Comparison of ENCODE assay signal across 16 cellular contexts in genomic region chr15:58095415-58095814, GRCh38. TPM values are rescaled to one million over a fixed set of nuclear protein-coding genes. Genes with fewer than 3 reads are reported as not detected.
A peak's percentile ranks its signal among the peaks of the same experiment; 100 is the strongest.
DNase-seq lines count a peak whose midpoint lies in the region; ATAC-seq, FAIRE-seq and TF ChIP-seq lines count a peak whose summit lies in the region.
"Had no signal": no experiment of that assay in that cellular context is flagged by ENCODE, and none has a peak within 500 bp of the region (broad histone marks: within the 10 kb centered on the region; RNA-seq: fewer than 3 reads in every experiment).

No MANE protein-coding gene starts in this region.

- H3K27me3 Mint-ChIP-seq in CD4-positive, alpha-beta memory T cell: peaks cover 5 to 9% of the 10 kb centered on the region in 2 donors

- TF ChIP-seq CTCF in LNCaP clone FGC (IDR thresholded peaks at IDR 0.05; ENCODE audit: control insufficient read depth, extremely low read depth, insufficient read depth) (no peak), bronchial epithelial cell (IDR thresholded peaks at IDR 0.05; ENCODE audit: insufficient read depth, low read length, severe bottlenecking) (no peak), pancreas (IDR thresholded peaks at IDR 0.05) (no peak), stomach (IDR thresholded peaks at IDR 0.05) (no peak), kidney (IDR thresholded peaks at IDR 0.05; ENCODE audit: borderline replicate concordance, extremely low read depth, insufficient read depth) (no peak)

- no peaks in the 10 kb centered on the region for H3K4me1 Mint-ChIP-seq in CD4-positive, alpha-beta memory T cell

- H3K27ac Mint-ChIP-seq in CD4-positive, alpha-beta memory T cell: no peak overlapping the region

- TF ChIP-seq EP300 in stomach (IDR thresholded peaks at IDR 0.05): no peak

- no peak overlapping the region for H3K4me3 Mint-ChIP-seq in CD4-positive, alpha-beta memory T cell

- H3K9ac ChIP-seq in kidney (ENCODE audit: low read length in 2 of 2): no peak overlapping the region
- H3K9ac ChIP-seq: BLaER1 had no signal

- H3K9me3 ChIP-seq in pancreas (no peaks in the 10 kb centered on the region), stomach (peaks cover 0 to 7% (median 0%) of the 10 kb centered on the region in 4 donors), kidney (ENCODE audit: control insufficient read depth in 1 of 2, low read length in 2 of 2) (peaks cover 0 to 2% of the 10 kb centered on the region in 2 donors)
- H3K9me3 ChIP-seq in CD4-positive, alpha-beta memory T cell (ENCODE audit: control insufficient read depth in 1 of 2, low read length in 2 of 2): no peaks in the 10 kb centered on the region
- H3K9me3 ChIP-seq: BLaER1 had no signal

- H3K36me3 ChIP-seq in bronchial epithelial cell (ENCODE audit: control insufficient read depth, insufficient read depth, low read length) (no peaks in the 10 kb centered on the region), pancreas (no peaks in the 10 kb centered on the region), stomach (no peaks in the 10 kb centered on the region), kidney (ENCODE audit: control insufficient read depth in 1 of 2, insufficient read depth in 2 of 2, low read length in 2 of 2) (no peaks in the 10 kb centered on the region)
- H3K36me3 ChIP-seq in CD4-positive, alpha-beta memory T cell (ENCODE audit: insufficient read depth, low read length): no peaks in the 10 kb centered on the region
- H3K36me3 ChIP-seq: BLaER1 had no signal

- CTCF ChIA-PET in CD4-positive, alpha-beta memory T cell (lab: Charles Lee; ENCODE audit: partially characterized antibody): no interaction called here

- POLR2A ChIA-PET in CD4-positive, alpha-beta memory T cell (lab: Charles Lee; ENCODE audit: partially characterized antibody): no interaction called here

- H3K27me3 ChIP-seq in bronchial epithelial cell (ENCODE audit: control insufficient read depth, insufficient read depth, low read length): no peaks in the 10 kb centered on the region
- no peaks in the 10 kb centered on the region for H3K27me3 ChIP-seq in pancreas
- no peaks in the 10 kb centered on the region for H3K27me3 ChIP-seq in stomach
- H3K27me3 ChIP-seq in CD4-positive, alpha-beta memory T cell (ENCODE audit: insufficient read depth, low read length): no peaks in the 10 kb centered on the region
- H3K27me3 ChIP-seq: BLaER1 had no signal

- no peaks in the 10 kb centered on the region for H3K36me3 Mint-ChIP-seq in CD4-positive, alpha-beta memory T cell

- FAIRE-seq in bronchial epithelial cell (lab: Jason Lieb, UNC) (peak; percentile 79), pancreas (lab: Jason Lieb, UNC) (no peak), kidney (lab: Jason Lieb, UNC) (no peak)
- FAIRE-seq: GM18507, H54 had no signal

- 18 to 22% methylated on average over 2 of the region's 2 CpGs for whole genome bisulfite sequencing in pancreas, 2 donors
- WGBS in stomach, 5 donors: 23 to 44% (median 42%) methylated on average over 2 of the region's 2 CpGs

- H3K4me1 ChIP-seq in pancreas (peaks cover 0 to 8% (median 0%) of the 10 kb centered on the region in 3 donors), stomach (no peaks in the 10 kb centered on the region), kidney (ENCODE audit: control insufficient read depth in 1 of 2, insufficient read depth in 1 of 2, low read depth in 1 of 2, low read length in 2 of 2) (no peaks in the 10 kb centered on the region)
- no peaks in the 10 kb centered on the region for H3K4me1 ChIP-seq in CD4-positive, alpha-beta memory T cell (ENCODE audit: insufficient read depth, low read length)
- H3K4me1 ChIP-seq: BLaER1 had no signal

- H3K27ac ChIP-seq in pancreas: no peak overlapping the region
- H3K27ac ChIP-seq in stomach: no peak overlapping the region
- H3K27ac ChIP-seq in kidney (ENCODE audit: low read depth in 2 of 2, low read length in 2 of 2): no peak overlapping the region
- no peak overlapping the region for H3K27ac ChIP-seq in CD4-positive, alpha-beta memory T cell (ENCODE audit: low read depth, low read length)
- H3K27ac ChIP-seq: BLaER1, HL-60 had no signal

- peak; percentile 38 to 84 (median 60) for ATAC-seq in pancreas
- ATAC-seq: HCT116 had no signal

- TF ChIP-seq POLR2A in stomach (IDR thresholded peaks at IDR 0.05): no peak

- peaks cover 0 to 9% (median 1%) of the 10 kb centered on the region in 8 donors for H3K9me3 Mint-ChIP-seq in CD4-positive, alpha-beta memory T cell

- intact Hi-C loops in pancreas (cut with DNase I): no loop called here
- intact Hi-C loops in stomach (cut with DNase I; ENCODE audit: low total_unique reads): no loop called here
- intact Hi-C loops in kidney (cut with DNase I): no loop called here
- intact Hi-C loops in CD4-positive, alpha-beta memory T cell (cut with micrococcal nuclease): no loop called here

- DNase-seq in LNCaP clone FGC (ENCODE audit: low read depth) (peak; percentile 44), bronchial epithelial cell (ENCODE audit: low read depth) (no peak), pancreas (peak in 1 of 6 donors; percentile 12), stomach (peak; percentile 35), NCI-H510A (lab: John Stamatoyannopoulos, UW) (no peak), kidney (no peak)
- no peak for DNase-seq in CD4-positive, alpha-beta memory T cell
- DNase-seq: 8988T, AML-193, DMS 273 treated with DMSO at 0.1 percent for 48 hours had no signal

- H3K4me3 ChIP-seq in LNCaP clone FGC (ENCODE audit: low read depth, low read length) (no peak overlapping the region), bronchial epithelial cell (ENCODE audit: low read depth, low read length) (no peak overlapping the region), pancreas (no peak overlapping the region), stomach (no peak overlapping the region), kidney (ENCODE audit: low read length in 2 of 2) (no peak overlapping the region)
- H3K4me3 ChIP-seq in CD4-positive, alpha-beta memory T cell (ENCODE audit: low read length in 2 of 2): no peak overlapping the region
- H3K4me3 ChIP-seq: BLaER1 had no signal

RNA-seq across cellular contexts. Expression of gene ALDH1A2, which starts 29.9 kb away (rescaled TPM):
- total RNA-seq in bronchial epithelial cell (0.79 and 1.9 TPM in 2 replicates), pancreas (1 to 10 TPM; 2.2 to 6.6 (median 4.7) TPM), stomach (1 to 10 TPM in 2 of 5 donors, under 1 TPM in 1, not detected in 2; 0.45 to 4.4 (median 1.8) TPM), kidney (113 TPM)
- polyA plus RNA-seq in pancreas (1 to 10 TPM; 1.6 to 2.5 TPM), stomach (1 to 10 TPM in 1 of 3 donors, under 1 TPM in 2; 0.15 to 3.5 (median 0.25) TPM), kidney (ENCODE audit: insufficient read depth, low read depth, low replicate concordance) (24.4 TPM)
- under 1 TPM; 0.15 to 0.83 TPM for total RNA-seq in CD4-positive, alpha-beta memory T cell
- not detected for polyA plus RNA-seq in CD4-positive, alpha-beta memory T cell
- total RNA-seq: Daoy had no signal

RNA-seq across cellular contexts. Expression of gene AQP9, which starts 42.8 kb away (rescaled TPM):
- total RNA-seq in bronchial epithelial cell (not detected in 2 replicates), pancreas (1 to 10 TPM in 2 of 6 donors, under 1 TPM in 4; 0.05 to 2.5 (median 0.63) TPM), stomach (1 to 10 TPM in 4 of 5 donors, not detected in 1; 1.2 to 3.2 (median 1.9) TPM), kidney (1.4 TPM)
- polyA plus RNA-seq in pancreas (under 1 TPM; 0.15 to 0.31 TPM), stomach (1 to 10 TPM in 1 of 3 donors, under 1 TPM in 2; 0.30 to 6.0 (median 0.61) TPM), kidney (ENCODE audit: insufficient read depth, low read depth, low replicate concordance) (0.30 TPM)
- under 1 TPM; 0.32 to 0.50 TPM for total RNA-seq in CD4-positive, alpha-beta memory T cell
- polyA plus RNA-seq in CD4-positive, alpha-beta memory T cell: not detected
- total RNA-seq: Daoy had no signal

Comparison
In these comparisons a context has a peak if more than half of its experiments do, and no peak if none do; other contexts are left out.
1. DNase-seq: peak in LNCaP clone FGC (single experiment) and stomach (single experiment); none in bronchial epithelial cell (single experiment), NCI-H510A (single experiment), kidney (single experiment) and CD4-positive, alpha-beta memory T cell (0 of 5).
2. RNA of gene ALDH1A2, which starts 29.9 kb away (total RNA-seq): 113 TPM in kidney (single experiment); 2.2 to 6.6 TPM in pancreas, 0.15 to 0.83 TPM in CD4-positive, alpha-beta memory T cell, 0.79 to 1.9 TPM in bronchial epithelial cell and 0.45 to 4.4 TPM in stomach; every median in the first group is over 10 times any median in the second.